ENCODE assay signal across 15 cellular contexts in genomic region chr5:78482948-78483347, GRCh38.
"Had no signal": no experiment of that assay in that cellular context is flagged by ENCODE, and none has a peak within 500 bp of the region (broad histone marks: within the 10 kb centered on the region; RNA-seq: fewer than 3 reads in every experiment).

No MANE protein-coding gene starts in this region.

- H3K27me3 Mint-ChIP-seq: activated CD4-positive, alpha-beta memory T cell treated with anti-CD3 and anti-CD28 coated beads, Interleukin-2, amount 10 ng/mL, durations not matched to agents 7 days and 5 days; activated CD4-positive, alpha-beta T cell treated with anti-CD3 and anti-CD28 coated beads for 36 hours; activated naive CD8-positive, alpha-beta T cell; brain; central memory CD8-positive, alpha-beta T cell; stimulated activated naive CD8-positive, alpha-beta T cell treated with anti-CD3 and anti-CD28 coated beads, Interleukin-15, amount 100 ng/mL, for 72 hours had no signal

- H3K36me3 Mint-ChIP-seq: activated naive CD8-positive, alpha-beta T cell had no signal

- DNase-seq: activated CD4-positive, alpha-beta memory T cell treated with anti-CD3 and anti-CD28 coated beads, Interleukin-2, amount 10 ng/mL, durations not matched to agents 7 days and 5 days; activated CD4-positive, alpha-beta T cell treated with anti-CD3 and anti-CD28 coated beads for 36 hours; activated gamma-delta T cell treated with Interleukin-2 at 50 U/mL for 16 hours; activated T-cell treated with anti-CD3 and anti-CD28 coated beads, Interleukin-2, amount 50 U/mL, for 4 hours; amniotic stem cell; esophagus squamous epithelium; kidney glomerular epithelial cell; sigmoid colon; spleen; stimulated activated naive CD8-positive, alpha-beta T cell treated with anti-CD3 and anti-CD28 coated beads, Interleukin-15, amount 100 ng/mL, for 72 hours had no signal

- H3K36me3 ChIP-seq: thoracic aorta had no signal

- H3K27me3 ChIP-seq: esophagus squamous epithelium, sigmoid colon, spleen had no signal

- H3K27ac ChIP-seq: coronary artery had no signal

- H3K27ac Mint-ChIP-seq: activated CD4-positive, alpha-beta memory T cell treated with anti-CD3 and anti-CD28 coated beads, Interleukin-2, amount 10 ng/mL, durations not matched to agents 7 days and 5 days; activated CD4-positive, alpha-beta T cell treated with anti-CD3 and anti-CD28 coated beads for 36 hours; activated naive CD8-positive, alpha-beta T cell; brain; stimulated activated naive CD8-positive, alpha-beta T cell treated with anti-CD3 and anti-CD28 coated beads, Interleukin-15, amount 100 ng/mL, for 72 hours had no signal

- H3K9me3 Mint-ChIP-seq: activated CD4-positive, alpha-beta memory T cell treated with anti-CD3 and anti-CD28 coated beads, Interleukin-2, amount 10 ng/mL, durations not matched to agents 7 days and 5 days; activated T-cell treated with anti-CD3 and anti-CD28 coated beads, Interleukin-2, amount 50 U/mL, for 4 hours; brain; central memory CD8-positive, alpha-beta T cell; stimulated activated naive CD8-positive, alpha-beta T cell treated with anti-CD3 and anti-CD28 coated beads, Interleukin-15, amount 100 ng/mL, for 72 hours had no signal

- H3K9me3 ChIP-seq: esophagus squamous epithelium, sigmoid colon, spleen, thoracic aorta had no signal

- H3K4me3 Mint-ChIP-seq: activated CD4-positive, alpha-beta memory T cell treated with anti-CD3 and anti-CD28 coated beads, Interleukin-2, amount 10 ng/mL, durations not matched to agents 7 days and 5 days; activated CD4-positive, alpha-beta T cell treated with anti-CD3 and anti-CD28 coated beads for 36 hours; activated naive CD8-positive, alpha-beta T cell; activated T-cell treated with anti-CD3 and anti-CD28 coated beads, Interleukin-2, amount 50 U/mL, for 4 hours; brain; central memory CD8-positive, alpha-beta T cell; stimulated activated naive CD8-positive, alpha-beta T cell treated with anti-CD3 and anti-CD28 coated beads, Interleukin-15, amount 100 ng/mL, for 72 hours had no signal

- ATAC-seq: activated CD4-positive, alpha-beta T cell treated with anti-CD3 and anti-CD28 coated beads for 36 hours; activated T-cell treated with anti-CD3 and anti-CD28 coated beads, Interleukin-2, amount 50 U/mL, for 4 hours; stimulated activated naive CD8-positive, alpha-beta T cell treated with anti-CD3 and anti-CD28 coated beads, Interleukin-15, amount 100 ng/mL, for 72 hours had no signal

- H3K4me3 ChIP-seq: coronary artery, esophagus squamous epithelium, sigmoid colon, spleen, thoracic aorta had no signal
